1 cellular context compared by ENCODE assay signal in the genomic region with DNA sequence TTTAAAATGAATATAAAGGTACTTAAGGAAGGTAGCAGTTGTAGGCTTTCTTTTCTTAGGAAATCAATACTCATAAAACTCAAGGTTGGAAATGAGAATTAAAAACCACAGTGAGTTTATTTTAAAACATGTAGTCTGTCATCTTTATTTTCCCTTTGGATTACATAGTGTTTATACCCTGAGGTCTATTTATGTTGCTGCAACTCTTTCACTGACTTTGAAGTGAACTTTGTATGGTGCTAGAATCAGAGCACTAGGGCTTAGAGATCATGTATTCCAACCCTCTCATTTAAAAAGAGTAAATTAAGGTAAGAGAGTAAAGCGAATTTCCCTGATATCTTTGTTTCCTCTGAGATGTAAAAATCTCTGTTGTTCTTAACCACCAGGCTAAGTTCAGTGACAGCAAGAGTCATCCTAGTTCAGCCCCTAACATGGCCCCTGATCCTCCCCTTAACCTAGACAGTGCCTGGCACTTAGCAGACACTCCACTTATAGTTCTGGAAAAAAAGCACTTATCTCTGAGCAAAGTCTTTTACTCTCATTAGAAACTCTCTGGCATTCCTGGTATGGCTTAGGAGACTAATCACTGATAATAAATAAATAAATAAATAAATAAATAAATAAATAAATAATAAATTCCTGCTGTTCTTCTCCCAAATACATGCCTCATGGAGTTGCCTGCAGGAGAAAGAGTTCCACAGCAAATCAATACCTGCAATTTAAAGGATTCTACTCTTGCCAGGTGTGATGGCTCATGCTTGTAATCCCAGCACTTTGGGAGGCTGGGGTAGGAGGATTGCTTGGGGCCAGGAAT.
TF ChIP-seq lines count a peak whose summit lies in the region.

No MANE protein-coding gene starts in this region.

TF ChIP-seq in HEK293, 187 proteins besides CTCF, POLR2A, EP300 and RAD21 (continued from another document):
- TF ChIP-seq ZNF140 (tag by site-specific recombination; IDR thresholded peaks at IDR 0.05) (peak; percentile 37; the same call in 1 of the 2 replicates), ZFP3 (tag by site-specific recombination; IDR thresholded peaks at IDR 0.05; ENCODE audit: low read depth) (no peak), ZEB2 (tag by site-specific recombination; IDR thresholded peaks at IDR 0.05) (no peak), ZNF23 (tag by site-specific recombination; IDR thresholded peaks at IDR 0.05; ENCODE audit: borderline replicate concordance) (no peak), ZNF335 (tag by site-specific recombination; conservative IDR thresholded peaks at IDR 0.05) (no peak), ZNF473 (tag by site-specific recombination; IDR thresholded peaks at IDR 0.05) (no peak)
- TF ChIP-seq, protein P1, sequence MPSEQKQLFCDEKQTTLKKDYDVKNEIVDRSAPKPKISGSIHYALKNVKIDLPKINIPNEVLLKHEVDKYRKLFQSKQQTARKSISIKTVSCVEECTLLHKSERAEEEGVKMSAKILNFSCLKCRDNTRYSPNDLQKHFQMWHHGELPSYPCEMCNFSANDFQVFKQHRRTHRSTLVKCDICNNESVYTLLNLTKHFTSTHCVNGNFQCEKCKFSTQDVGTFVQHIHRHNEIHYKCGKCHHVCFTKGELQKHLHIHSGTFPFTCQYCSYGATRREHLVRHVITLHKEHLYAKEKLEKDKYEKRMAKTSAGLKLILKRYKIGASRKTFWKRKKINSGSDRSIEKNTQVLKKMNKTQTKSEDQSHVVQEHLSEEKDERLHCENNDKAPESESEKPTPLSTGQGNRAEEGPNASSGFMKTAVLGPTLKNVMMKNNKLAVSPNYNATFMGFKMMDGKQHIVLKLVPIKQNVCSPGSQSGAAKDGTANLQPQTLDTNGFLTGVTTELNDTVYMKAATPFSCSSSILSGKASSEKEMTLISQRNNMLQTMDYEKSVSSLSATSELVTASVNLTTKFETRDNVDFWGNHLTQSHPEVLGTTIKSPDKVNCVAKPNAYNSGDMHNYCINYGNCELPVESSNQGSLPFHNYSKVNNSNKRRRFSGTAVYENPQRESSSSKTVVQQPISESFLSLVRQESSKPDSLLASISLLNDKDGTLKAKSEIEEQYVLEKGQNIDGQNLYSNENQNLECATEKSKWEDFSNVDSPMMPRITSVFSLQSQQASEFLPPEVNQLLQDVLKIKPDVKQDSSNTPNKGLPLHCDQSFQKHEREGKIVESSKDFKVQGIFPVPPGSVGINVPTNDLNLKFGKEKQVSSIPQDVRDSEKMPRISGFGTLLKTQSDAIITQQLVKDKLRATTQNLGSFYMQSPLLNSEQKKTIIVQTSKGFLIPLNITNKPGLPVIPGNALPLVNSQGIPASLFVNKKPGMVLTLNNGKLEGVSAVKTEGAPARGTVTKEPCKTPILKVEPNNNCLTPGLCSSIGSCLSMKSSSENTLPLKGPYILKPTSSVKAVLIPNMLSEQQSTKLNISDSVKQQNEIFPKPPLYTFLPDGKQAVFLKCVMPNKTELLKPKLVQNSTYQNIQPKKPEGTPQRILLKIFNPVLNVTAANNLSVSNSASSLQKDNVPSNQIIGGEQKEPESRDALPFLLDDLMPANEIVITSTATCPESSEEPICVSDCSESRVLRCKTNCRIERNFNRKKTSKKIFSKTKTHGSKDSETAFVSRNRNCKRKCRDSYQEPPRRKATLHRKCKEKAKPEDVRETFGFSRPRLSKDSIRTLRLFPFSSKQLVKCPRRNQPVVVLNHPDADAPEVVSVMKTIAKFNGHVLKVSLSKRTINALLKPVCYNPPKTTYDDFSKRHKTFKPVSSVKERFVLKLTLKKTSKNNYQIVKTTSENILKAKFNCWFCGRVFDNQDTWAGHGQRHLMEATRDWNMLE (tag by site-specific recombination; conservative IDR thresholded peaks at IDR 0.05; ENCODE audit: low read depth), result peak; percentile 76
TF ChIP-seq in HEK293: peak in this region for 14.
